Comparison of ENCODE assay signal across 9 cellular contexts in genomic region chr7:134992626-134993179, GRCh38. TPM values are rescaled to one million over a fixed set of nuclear protein-coding genes. Genes with fewer than 3 reads are reported as not detected.
DNase-seq lines count a peak whose midpoint lies in the region; ATAC-seq and TF ChIP-seq lines count a peak whose summit lies in the region.
"Had no signal": no experiment of that assay in that cellular context is flagged by ENCODE, and none has a peak within 500 bp of the region (broad histone marks: within the 10 kb centered on the region; RNA-seq: fewer than 3 reads in every experiment).

No MANE protein-coding gene starts in this region.

- no peak overlapping the region for H3K4me3 ChIP-seq in cardiac fibroblast (replicated peaks in 1 of 2; ENCODE audit: low read depth in 2 of 2, low read length in 2 of 2)
- H3K4me3 ChIP-seq: BLaER1 treated with 17β-estradiol and CSF1 and Interleukin-3, amounts not matched to agents 10 nM and 100 nM had no signal

- intact Hi-C loops in left cardiac atrium (cut with DNase I) (loop anchor here in 1 of 2 donors (10.0 kb wide), 1 partner anchor 172 kb away; no protein-coding TSS in a partner anchor), Right ventricle myocardium superior (cut with DNase I) (no loop called here)

- TF ChIP-seq CTCF in cardiac fibroblast (IDR thresholded peaks at IDR 0.05; ENCODE audit: low read depth, low read length) = no peak

- ATAC-seq in left cardiac atrium (peak; percentile 48 to 64), Right ventricle myocardium superior (ENCODE audit: poor library complexity) (no peak), HG03196 (IDR thresholded peaks at IDR 0.05; ENCODE audit: unreplicated experiment) (peak; percentile 63)

- peak; percentile 24 for DNase-seq in left cardiac atrium
- no peak for DNase-seq in Right ventricle myocardium superior
- DNase-seq in cardiac fibroblast (ENCODE audit: low read depth in 2 of 2) = peak; percentile 66 to 76
- DNase-seq in stimulated activated CD8-positive, alpha-beta memory T cell treated with anti-CD3 and anti-CD28 coated beads, Interleukin-4, amount 100 ng/mL, for 48 hours = peak; percentile 49
- DNase-seq in HT-29 (ENCODE audit: low spot score) = no peak
- DNase-seq in DMS79 treated with DMSO at 0.1 percent for 48 hours (lab: John Stamatoyannopoulos, UW) = no peak
- DNase-seq in NCI-H1694 treated with DMSO at 0.1 percent for 48 hours (lab: John Stamatoyannopoulos, UW) = no peak

RNA-seq across cellular contexts. Expression of gene AGBL3, which starts 6.4 kb away (rescaled TPM):
- total RNA-seq in left cardiac atrium = 1 to 10 TPM; 1.7 to 2.1 TPM
- 1.2 TPM for total RNA-seq in Right ventricle myocardium superior
- total RNA-seq in HT-29 (2014; rRNA removed; shearing (Covaris generic)) = 0.18 and 0.31 TPM in 2 replicates

Comparison
In these comparisons a context has a peak if more than half of its experiments do, and no peak if none do; other contexts are left out.
1. DNase-seq: peak in left cardiac atrium (single experiment), cardiac fibroblast (2 of 2) and stimulated activated CD8-positive, alpha-beta memory T cell treated with anti-CD3 and anti-CD28 coated beads, Interleukin-4, amount 100 ng/mL, for 48 hours (single experiment); none in Right ventricle myocardium superior (single experiment), HT-29 (single experiment), DMS79 treated with DMSO at 0.1 percent for 48 hours (single experiment) and NCI-H1694 treated with DMSO at 0.1 percent for 48 hours (single experiment).